Comparison of ENCODE assay signal across 25 cellular contexts in genomic region chr22:19672054-19672776, GRCh38. TPM values are rescaled to one million over a fixed set of nuclear protein-coding genes. Genes with fewer than 3 reads are reported as not detected.
A peak's percentile ranks its signal among the peaks of the same experiment; 100 is the strongest.
DNase-seq lines count a peak whose midpoint lies in the region; ATAC-seq, FAIRE-seq and TF ChIP-seq lines count a peak whose summit lies in the region.
"Had no signal": no experiment of that assay in that cellular context is flagged by ENCODE, and none has a peak within 500 bp of the region (broad histone marks: within the 10 kb centered on the region; RNA-seq: fewer than 3 reads in every experiment).

No MANE protein-coding gene starts in this region.

- no peak overlapping the region for H2AK5ac ChIP-seq in mesendoderm (ENCODE audit: low read length)

- H3K79me1 ChIP-seq in mesendoderm (ENCODE audit: low read length), result no peaks in the 10 kb centered on the region

- H2AFZ ChIP-seq in astrocyte (ENCODE audit: low read depth, low read length), result no peak overlapping the region

- no peak overlapping the region for H4K8ac ChIP-seq in mesendoderm (ENCODE audit: low read depth, low read length)

- H3K27me3 ChIP-seq in astrocyte (ENCODE audit: insufficient read depth, low read length), result peaks cover 7% of the 10 kb centered on the region
- H3K27me3 ChIP-seq in mesendoderm (ENCODE audit: insufficient read depth, low read length, poor library complexity), result no peaks in the 10 kb centered on the region
- H3K27me3 ChIP-seq: BLaER1 treated with 17β-estradiol and CSF1 and Interleukin-3, amounts not matched to agents 10 nM and 100 nM had no signal

- no peak for FAIRE-seq in astrocyte (lab: Jason Lieb, UNC)
- no peak for FAIRE-seq in D721Med (lab: Jason Lieb, UNC)
- FAIRE-seq: A549, GM12891, GM19239 had no signal

- H3K9ac ChIP-seq in astrocyte (ENCODE audit: low read length) (no peak overlapping the region), mesendoderm (ENCODE audit: low read length) (no peak overlapping the region)
- H3K9ac ChIP-seq: BLaER1 treated with 17β-estradiol and CSF1 and Interleukin-3, amounts not matched to agents 10 nM and 100 nM had no signal

- H3K4me2 ChIP-seq in astrocyte (ENCODE audit: low read length), result no peak overlapping the region
- H3K4me2 ChIP-seq in mesendoderm (ENCODE audit: low read length), result no peak overlapping the region
- H3K4me2 ChIP-seq: A549; BLaER1 treated with 17β-estradiol and CSF1 and Interleukin-3, amounts not matched to agents 10 nM and 100 nM had no signal

- DNase-seq in activated CD8-positive, alpha-beta memory T cell treated with anti-CD3 and anti-CD28 coated beads for 24 hours, result peak; percentile 4
- DNase-seq in activated CD8-positive, alpha-beta memory T cell treated with anti-CD3 and anti-CD28 coated beads, Interleukin-2, amount 10 ng/mL, durations not matched to agents 7 days and 5 days, result no peak
- DNase-seq in astrocyte (ENCODE audit: low read depth), result no peak
- peak; percentile 2 to 34 for DNase-seq in lower leg skin (ENCODE audit: low spot score in 2 of 2)
- DNase-seq in mesendoderm, result no peak
- no peak for DNase-seq in D721Med (ENCODE audit: insufficient read length, low spot score)
- DNase-seq: AML-193; Caco-2; Calu3; CD4-positive, alpha-beta T cell; CD8-positive, alpha-beta T cell; DMS 273 treated with DMSO at 0.1 percent for 48 hours; DMS153; DMS53; DMS79; DND-41; EL; GDM1 had no signal

- no peak for ATAC-seq in activated CD8-positive, alpha-beta memory T cell treated with anti-CD3 and anti-CD28 coated beads, Interleukin-2, amount 10 ng/mL, durations not matched to agents 7 days and 5 days
- ATAC-seq: A549; CD8-positive, alpha-beta T cell had no signal

- H3K4me3 ChIP-seq in astrocyte (ENCODE audit: insufficient read depth, low read depth, low read length), result no peak overlapping the region
- no peak overlapping the region for H3K4me3 ChIP-seq in lower leg skin (ENCODE audit: low read depth, poor library complexity, severe bottlenecking)
- H3K4me3 ChIP-seq in mesendoderm (ENCODE audit: low read length), result no peak overlapping the region
- H3K4me3 ChIP-seq: A549; BLaER1 treated with 17β-estradiol and CSF1 and Interleukin-3, amounts not matched to agents 10 nM and 100 nM had no signal

- no peak for TF ChIP-seq POLR2A in lower leg skin (IDR thresholded peaks at IDR 0.05)

- no peak overlapping the region for H2BK15ac ChIP-seq in mesendoderm (replicated peaks; ENCODE audit: low read depth)

- no peak overlapping the region for H4K5ac ChIP-seq in mesendoderm (ENCODE audit: low read length)

- no peak overlapping the region for H3K23ac ChIP-seq in mesendoderm (ENCODE audit: low read length)

- CTCF ChIA-PET in activated CD8-positive, alpha-beta memory T cell treated with anti-CD3 and anti-CD28 coated beads, Interleukin-2, amount 10 ng/mL, durations not matched to agents 7 days and 5 days (lab: Charles Lee), result no interaction called here

- no peak overlapping the region for H3K4ac ChIP-seq in mesendoderm (ENCODE audit: low read depth, low read length)

- WGBS in lower leg skin, 2 donors, result 93 to 98% methylated on average over 9 of the region's 9 CpGs
- WGBS in mesendoderm (ENCODE audit: extremely low coverage, insufficient coverage, low lambda C conversion rate), result no CpG with 5 or more reads among the region's 9 CpGs

- H3K9me3 ChIP-seq in astrocyte (ENCODE audit: insufficient read depth, low read depth, low read length), result peaks cover 5% of the 10 kb centered on the region
- H3K9me3 ChIP-seq: A549, Caco-2 had no signal

- H3K4me3 Mint-ChIP-seq in activated CD8-positive, alpha-beta memory T cell treated with anti-CD3 and anti-CD28 coated beads, Interleukin-2, amount 10 ng/mL, durations not matched to agents 7 days and 5 days, result no peak overlapping the region
- no peak overlapping the region for H3K4me3 Mint-ChIP-seq in astrocyte (ENCODE audit: unreplicated experiment)
- H3K4me3 Mint-ChIP-seq: B cell; CD4-positive, alpha-beta T cell; CD8-positive, alpha-beta T cell had no signal

- TF ChIP-seq CTCF in astrocyte (IDR thresholded peaks at IDR 0.05; ENCODE audit: insufficient read depth, low read depth, low read length) (no peak), lower leg skin (IDR thresholded peaks at IDR 0.05) (no peak), D721Med (IDR thresholded peaks at IDR 0.05; ENCODE audit: insufficient read depth, missing control alignments) (no peak)

- no peak overlapping the region for H3K56ac ChIP-seq in mesendoderm (ENCODE audit: low read length)

- H3K79me2 ChIP-seq in astrocyte (ENCODE audit: insufficient read depth, low read length) (no peaks in the 10 kb centered on the region), mesendoderm (ENCODE audit: control insufficient read depth, insufficient read depth, low read length) (no peaks in the 10 kb centered on the region)

- H3K4me1 ChIP-seq in astrocyte (ENCODE audit: insufficient read depth, low read length) (peaks cover 2% of the 10 kb centered on the region), mesendoderm (ENCODE audit: control insufficient read depth, low read depth, low read length) (no peaks in the 10 kb centered on the region)
- H3K4me1 ChIP-seq: A549; BLaER1 treated with 17β-estradiol and CSF1 and Interleukin-3, amounts not matched to agents 10 nM and 100 nM; Caco-2 had no signal

- peaks cover 15% of the 10 kb centered on the region for H3K27me3 Mint-ChIP-seq in activated CD8-positive, alpha-beta memory T cell treated with anti-CD3 and anti-CD28 coated beads, Interleukin-2, amount 10 ng/mL, durations not matched to agents 7 days and 5 days
- peaks cover 40% of the 10 kb centered on the region for H3K27me3 Mint-ChIP-seq in astrocyte (ENCODE audit: low read depth, unreplicated experiment)

- H3K36me3 Mint-ChIP-seq in activated CD8-positive, alpha-beta memory T cell treated with anti-CD3 and anti-CD28 coated beads, Interleukin-2, amount 10 ng/mL, durations not matched to agents 7 days and 5 days, result no peaks in the 10 kb centered on the region
- H3K36me3 Mint-ChIP-seq in astrocyte (ENCODE audit: low read depth, unreplicated experiment), result no peaks in the 10 kb centered on the region
- H3K36me3 Mint-ChIP-seq: CD8-positive, alpha-beta T cell had no signal

- H2BK120ac ChIP-seq in mesendoderm (ENCODE audit: low read depth, low read length), result no peak overlapping the region

- H2BK5ac ChIP-seq in mesendoderm (ENCODE audit: low read length), result no peak overlapping the region

- H3K18ac ChIP-seq in mesendoderm (ENCODE audit: low read length), result no peak overlapping the region

- no peaks in the 10 kb centered on the region for H3K9me3 Mint-ChIP-seq in activated CD8-positive, alpha-beta memory T cell treated with anti-CD3 and anti-CD28 coated beads, Interleukin-2, amount 10 ng/mL, durations not matched to agents 7 days and 5 days (ENCODE audit: low read depth)
- peaks cover 13% of the 10 kb centered on the region for H3K9me3 Mint-ChIP-seq in astrocyte (ENCODE audit: unreplicated experiment)
- H3K9me3 Mint-ChIP-seq: CD4-positive, alpha-beta T cell; CD8-positive, alpha-beta T cell had no signal

- intact Hi-C loops in lower leg skin (cut with DNase I; ENCODE audit: low total_unique reads), result no loop called here

- H3K27ac ChIP-seq in astrocyte (ENCODE audit: low read depth, low read length) (no peak overlapping the region), mesendoderm (ENCODE audit: low read depth, low read length) (no peak overlapping the region)
- H3K27ac ChIP-seq: 22Rv1; A549; BLaER1 treated with 17β-estradiol and CSF1 and Interleukin-3, amounts not matched to agents 10 nM and 100 nM; C4-2B had no signal

- no peaks in the 10 kb centered on the region for H3K36me3 ChIP-seq in astrocyte (ENCODE audit: insufficient read depth, low read length)
- no peaks in the 10 kb centered on the region for H3K36me3 ChIP-seq in mesendoderm (ENCODE audit: control insufficient read depth, insufficient read depth, low read length)
- H3K36me3 ChIP-seq: BLaER1 treated with 17β-estradiol and CSF1 and Interleukin-3, amounts not matched to agents 10 nM and 100 nM had no signal

- no peaks in the 10 kb centered on the region for H3K4me1 Mint-ChIP-seq in activated CD8-positive, alpha-beta memory T cell treated with anti-CD3 and anti-CD28 coated beads, Interleukin-2, amount 10 ng/mL, durations not matched to agents 7 days and 5 days
- H3K4me1 Mint-ChIP-seq in astrocyte (ENCODE audit: low read depth, unreplicated experiment), result no peaks in the 10 kb centered on the region
- H3K4me1 Mint-ChIP-seq: B cell had no signal

- H4K20me1 ChIP-seq in astrocyte (ENCODE audit: insufficient read depth, low read length), result no peaks in the 10 kb centered on the region
- H4K20me1 ChIP-seq: BLaER1 treated with 17β-estradiol and CSF1 and Interleukin-3, amounts not matched to agents 10 nM and 100 nM had no signal

- no peak overlapping the region for H3K27ac Mint-ChIP-seq in activated CD8-positive, alpha-beta memory T cell treated with anti-CD3 and anti-CD28 coated beads, Interleukin-2, amount 10 ng/mL, durations not matched to agents 7 days and 5 days
- peak overlapping the region; percentile 26 for H3K27ac Mint-ChIP-seq in astrocyte (ENCODE audit: unreplicated experiment)
- H3K27ac Mint-ChIP-seq: B cell; CD4-positive, alpha-beta T cell; CD8-positive, alpha-beta T cell had no signal

RNA-seq across cellular contexts. Expression of gene SEPTIN5, which starts 42.1 kb away (rescaled TPM):
- total RNA-seq in activated CD8-positive, alpha-beta memory T cell treated with anti-CD3 and anti-CD28 coated beads, Interleukin-2, amount 10 ng/mL, durations not matched to agents 7 days and 5 days, result under 1 TPM in 1 of 2 experiments, not detected in 1; 0.30 TPM
- 7.3 and 8.6 TPM in 2 replicates for total RNA-seq in astrocyte
- 100 to 1,000 TPM; 102 to 193 (median 125) TPM for total RNA-seq in lower leg skin
- polyA plus RNA-seq in mesendoderm (2013, experiment 1 of 2), result 6.2 TPM
- polyA plus RNA-seq in mesendoderm (2013, experiment 2 of 2), result 5.7 TPM
- total RNA-seq: B cell had no signal

RNA-seq across cellular contexts. Expression of gene GP1BB, which starts 51.1 kb away (rescaled TPM):
- total RNA-seq in activated CD8-positive, alpha-beta memory T cell treated with anti-CD3 and anti-CD28 coated beads, Interleukin-2, amount 10 ng/mL, durations not matched to agents 7 days and 5 days, result not detected
- 0.95 and 2.8 TPM in 2 replicates for total RNA-seq in astrocyte
- total RNA-seq in lower leg skin, result 10 to 100 TPM; 39.8 to 65.1 (median 51.0) TPM
- polyA plus RNA-seq in mesendoderm (2013, experiment 1 of 2), result 0.52 TPM
- polyA plus RNA-seq in mesendoderm (2013, experiment 2 of 2), result 0.45 TPM
- total RNA-seq: B cell, Calu3 had no signal

Comparison
In these comparisons a context has a peak if more than half of its experiments do, and no peak if none do; other contexts are left out.
1. DNase-seq: peak in activated CD8-positive, alpha-beta memory T cell treated with anti-CD3 and anti-CD28 coated beads for 24 hours (single experiment) and lower leg skin (2 of 2); none in activated CD8-positive, alpha-beta memory T cell treated with anti-CD3 and anti-CD28 coated beads, Interleukin-2, amount 10 ng/mL, durations not matched to agents 7 days and 5 days (single experiment), astrocyte (single experiment), mesendoderm (single experiment) and D721Med (single experiment).
2. RNA of gene SEPTIN5, which starts 42.1 kb away (total RNA-seq): 102 to 193 TPM in lower leg skin; 7.3 to 8.6 TPM in astrocyte and 0.30 TPM in activated CD8-positive, alpha-beta memory T cell treated with anti-CD3 and anti-CD28 coated beads, Interleukin-2, amount 10 ng/mL, durations not matched to agents 7 days and 5 days; every median in the first group is over 10 times any median in the second.
3. RNA of gene GP1BB, which starts 51.1 kb away (total RNA-seq): 39.8 to 65.1 TPM in lower leg skin; 0.95 to 2.8 TPM in astrocyte and not detected in activated CD8-positive, alpha-beta memory T cell treated with anti-CD3 and anti-CD28 coated beads, Interleukin-2, amount 10 ng/mL, durations not matched to agents 7 days and 5 days; every median in the first group is over 10 times any median in the second.